In the genomic region with DNA sequence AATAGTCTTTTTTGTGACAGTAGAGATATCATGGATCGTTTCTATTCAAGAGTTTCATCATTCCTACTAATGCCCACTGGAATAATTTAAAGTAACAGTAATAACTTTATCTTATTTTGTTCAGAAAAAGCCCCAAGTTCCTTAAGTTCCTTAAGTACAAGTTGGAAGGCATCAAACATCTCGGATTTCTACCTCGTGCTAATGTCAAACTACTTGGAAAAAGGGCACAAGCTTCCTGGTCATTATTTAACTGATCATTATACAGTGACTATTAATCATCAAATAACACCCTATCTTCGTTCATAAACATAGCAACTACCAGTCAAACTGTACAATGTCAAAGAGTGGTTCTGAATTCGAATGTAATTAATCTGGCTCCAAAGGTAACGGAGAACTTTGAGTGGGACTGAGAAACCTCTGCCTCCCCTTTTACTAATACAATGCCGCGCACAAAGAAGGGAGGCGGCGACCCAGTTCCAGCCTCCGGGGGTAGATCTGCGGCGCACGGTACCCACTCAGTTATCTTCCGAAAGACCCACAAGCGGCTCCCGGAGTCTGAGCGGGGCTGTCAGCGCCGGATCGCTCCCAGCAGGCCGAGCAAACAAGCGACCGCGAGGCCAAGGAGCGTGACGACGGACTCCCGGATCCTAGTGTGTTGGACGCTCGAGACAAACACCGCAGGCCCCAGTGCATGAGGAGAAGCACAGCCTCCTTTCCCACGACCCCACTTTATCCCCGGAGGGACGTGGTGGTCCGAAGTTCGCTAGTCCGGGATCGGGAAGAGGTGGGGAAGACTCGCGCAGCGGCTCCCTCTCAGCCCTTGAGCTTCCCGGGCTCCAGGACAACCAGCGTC, we compare ENCODE assay signal across 8 cellular contexts. TPM values are rescaled to one million over a fixed set of nuclear protein-coding genes. Genes with fewer than 3 reads are reported as not detected.
DNase-seq lines count a peak whose midpoint lies in the region; ATAC-seq and TF ChIP-seq lines count a peak whose summit lies in the region.

No MANE protein-coding gene starts in this region.

- DNase-seq in AG09309 (ENCODE audit: low read depth) (no peak), GM19238 (ENCODE audit: insufficient read length, low spot score) (peak; percentile 17), PC-9 (peak in 1 of 2 experiments; percentile 15), Right ventricle myocardium inferior (ENCODE audit: missing footprints) (peak; percentile 78), transverse colon (peak; percentile 44)
- peak; percentile 62 for DNase-seq in activated naive CD4-positive, alpha-beta T cell treated with anti-CD3 and anti-CD28 coated beads, Interleukin-2, amount 10 ng/mL, durations not matched to agents 7 days and 5 days

- H3K27ac ChIP-seq in PC-9 (0 out of 2 replicates have a peak overlapping the region, but pooled peaks have one; percentile 16), parathyroid adenoma (peak overlapping the region; percentile 81), transverse colon (peak overlapping the region; percentile 80 to 92 (median 89))

- no peak for TF ChIP-seq POLR2A in transverse colon (IDR thresholded peaks at IDR 0.05)

- H3K4me3 Mint-ChIP-seq in activated naive CD4-positive, alpha-beta T cell treated with anti-CD3 and anti-CD28 coated beads, Interleukin-2, amount 10 ng/mL, durations not matched to agents 7 days and 5 days: peak overlapping the region; percentile 95

- H2AFZ ChIP-seq in PC-9: peak overlapping the region; percentile 96
- peak overlapping the region; percentile 95 for H2AFZ ChIP-seq in parathyroid adenoma

- POLR2A ChIA-PET in PC-9 (lab: Charles Lee; ENCODE audit: unreplicated experiment): interaction anchor here (0.5 to 0.7 kb wide), 2 partner anchors 15 to 56 kb away, joined by 3 to 10 read pairs; no protein-coding TSS in a partner anchor

- no peaks in the 10 kb centered on the region for H3K27me3 ChIP-seq in PC-9 (ENCODE audit: insufficient read depth, low read depth)
- no peaks in the 10 kb centered on the region for H3K27me3 ChIP-seq in parathyroid adenoma (ENCODE audit: control insufficient read depth, insufficient read depth, low read length)
- no peaks in the 10 kb centered on the region for H3K27me3 ChIP-seq in transverse colon

- TF ChIP-seq CTCF in AG09309 (IDR thresholded peaks at IDR 0.05; ENCODE audit: control insufficient read depth, insufficient read depth, low read depth, low read length, missing control alignments) (no peak), PC-9 (conservative IDR thresholded peaks at IDR 0.05) (no peak), parathyroid adenoma (IDR thresholded peaks at IDR 0.05) (no peak), transverse colon (IDR thresholded peaks at IDR 0.05) (no peak)

- no peaks in the 10 kb centered on the region; the same call in 1 of the 2 replicates for H4K20me1 ChIP-seq in PC-9 (ENCODE audit: insufficient read depth)

- no peaks in the 10 kb centered on the region for H3F3A ChIP-seq in PC-9 (ENCODE audit: insufficient read depth, low read depth)

- intact Hi-C loops in PC-9 (cut with micrococcal nuclease; ENCODE audit: unreplicated experiment): no loop called here
- intact Hi-C loops in Right ventricle myocardium inferior (cut with DNase I): loop anchor here (5.0 to 10.0 kb wide), 4 partner anchors 151 to 1241 kb away; a partner anchor contains a TSS
- intact Hi-C loops in transverse colon (cut with DNase I; ENCODE audit: low total_unique reads): no loop called here

- in situ Hi-C loops in transverse colon (cut with MboI; ENCODE audit: low pct_ligation_motif_present in 1 of 4, low pct_unique_long_range_greater_than_20kb in 1 of 4, low sequenced_read_pairs in 3 of 4): loop anchor here in 2 of 4 donors (25.0 kb wide), 2 partner anchors 151 to 574 kb away; a partner anchor contains a TSS

- H3K36me3 ChIP-seq in PC-9 (ENCODE audit: low read depth) (0 out of 2 replicates have a peak, but pooled peaks cover 4% of the 10 kb centered on the region), parathyroid adenoma (ENCODE audit: control insufficient read depth, insufficient read depth, low read length) (no peaks in the 10 kb centered on the region), transverse colon (no peaks in the 10 kb centered on the region)

- peaks cover 51% of the 10 kb centered on the region for H3K79me2 ChIP-seq in PC-9 (ENCODE audit: low read depth)
- H3K79me2 ChIP-seq in parathyroid adenoma: peaks cover 17% of the 10 kb centered on the region

- H3K9me3 Mint-ChIP-seq in activated naive CD4-positive, alpha-beta T cell treated with anti-CD3 and anti-CD28 coated beads, Interleukin-2, amount 10 ng/mL, durations not matched to agents 7 days and 5 days: no peaks in the 10 kb centered on the region

- no peak for TF ChIP-seq EP300 in transverse colon (IDR thresholded peaks at IDR 0.05; ENCODE audit: low read depth)

- H3K36me3 Mint-ChIP-seq in activated naive CD4-positive, alpha-beta T cell treated with anti-CD3 and anti-CD28 coated beads, Interleukin-2, amount 10 ng/mL, durations not matched to agents 7 days and 5 days: peaks cover 15% of the 10 kb centered on the region

- no peaks in the 10 kb centered on the region for H3K9me2 ChIP-seq in PC-9 (ENCODE audit: insufficient read depth)

- H3K4me1 Mint-ChIP-seq in activated naive CD4-positive, alpha-beta T cell treated with anti-CD3 and anti-CD28 coated beads, Interleukin-2, amount 10 ng/mL, durations not matched to agents 7 days and 5 days: peaks cover 40% of the 10 kb centered on the region

- H3K9me3 ChIP-seq in PC-9 (ENCODE audit: insufficient read depth, low read depth) (no peaks in the 10 kb centered on the region), parathyroid adenoma (ENCODE audit: control insufficient read depth, low read length) (no peaks in the 10 kb centered on the region), transverse colon (no peaks in the 10 kb centered on the region)

- peak overlapping the region; percentile 88 for H3K27ac Mint-ChIP-seq in activated naive CD4-positive, alpha-beta T cell treated with anti-CD3 and anti-CD28 coated beads, Interleukin-2, amount 10 ng/mL, durations not matched to agents 7 days and 5 days

- no peaks in the 10 kb centered on the region for H3K27me3 Mint-ChIP-seq in activated naive CD4-positive, alpha-beta T cell treated with anti-CD3 and anti-CD28 coated beads, Interleukin-2, amount 10 ng/mL, durations not matched to agents 7 days and 5 days

- H3K4me1 ChIP-seq in PC-9 (replicated peaks; ENCODE audit: insufficient read depth): peaks cover 22% of the 10 kb centered on the region
- H3K4me1 ChIP-seq in parathyroid adenoma: peaks cover 4% of the 10 kb centered on the region
- H3K4me1 ChIP-seq in transverse colon: peaks cover 15 to 30% (median 22%) of the 10 kb centered on the region in 4 donors

- peak; percentile 30 for ATAC-seq in HG03354 (IDR thresholded peaks at IDR 0.05; ENCODE audit: poor library complexity, severe bottlenecking, unreplicated experiment)
- ATAC-seq in Right ventricle myocardium inferior: peak; percentile 33

- peak overlapping the region; percentile 68 for H3K4me3 ChIP-seq in AG09309 (ENCODE audit: control insufficient read depth, low read depth, low read length)
- H3K4me3 ChIP-seq in PC-9: peak overlapping the region; percentile 82
- H3K4me3 ChIP-seq in parathyroid adenoma (ENCODE audit: low read depth, low read length): peak overlapping the region; percentile 79
- H3K4me3 ChIP-seq in transverse colon: peak overlapping the region; percentile 64 to 97 (median 80)

- H3K4me2 ChIP-seq in PC-9 (peak overlapping the region; percentile 86), parathyroid adenoma (ENCODE audit: low read length) (peak overlapping the region; percentile 74)

- CTCF ChIA-PET in PC-9 (lab: Charles Lee): no interaction called here
- CTCF ChIA-PET in activated naive CD4-positive, alpha-beta T cell treated with anti-CD3 and anti-CD28 coated beads, Interleukin-2, amount 10 ng/mL, durations not matched to agents 7 days and 5 days (lab: Charles Lee): interaction anchor here (0.7 kb wide), 1 partner anchor 34 kb away, joined by 3 read pairs; no protein-coding TSS in a partner anchor

- H3K9ac ChIP-seq in parathyroid adenoma: peak overlapping the region; percentile 64

- WGBS in transverse colon (ENCODE audit: low coverage in 1 of 2), 2 donors: 0 to 8% methylated on average over 6 to 26 of the region's 44 CpGs

- BruUV-seq in PC-9 (replicated peaks; lab: Mats Ljungman, UMichigan): TSS peak; percentile 31

RNA-seq across cellular contexts. Expression of a gene that starts 0.7 kb away (rescaled TPM):
- total RNA-seq in PC-9 (2021): 9.0 and 10.0 TPM in 2 replicates
- total RNA-seq in Right ventricle myocardium inferior: 10.9 TPM
- 10 to 100 TPM; 21.6 to 36.2 (median 29.6) TPM for total RNA-seq in transverse colon

Comparison
In these comparisons a context has a peak if more than half of its experiments do, and no peak if none do; other contexts are left out.
1. H3K27ac ChIP-seq: peak in every context shown above with its lines; median percentile 89 in transverse colon; 81 in parathyroid adenoma; 16 in PC-9.